In genomic region chr2:175176624-175177023, GRCh38 we compare ENCODE assay signal across 24 cellular contexts.
"Had no signal": no experiment of that assay in that cellular context is flagged by ENCODE, and none has a peak within 500 bp of the region (broad histone marks: within the 10 kb centered on the region; RNA-seq: fewer than 3 reads in every experiment).

No MANE protein-coding gene starts in this region.

- H3K27ac Mint-ChIP-seq: activated CD4-positive, alpha-beta T cell treated with anti-CD3 and anti-CD28 coated beads for 36 hours; activated naive CD8-positive, alpha-beta T cell treated with anti-CD3 and anti-CD28 coated beads, Interleukin-2, amount 10 ng/mL, durations not matched to agents 7 days and 5 days; T-cell had no signal

- H3K9me3 Mint-ChIP-seq: activated naive CD8-positive, alpha-beta T cell treated with anti-CD3 and anti-CD28 coated beads, Interleukin-2, amount 10 ng/mL, durations not matched to agents 7 days and 5 days had no signal

- H3K27me3 Mint-ChIP-seq: activated CD4-positive, alpha-beta T cell treated with anti-CD3 and anti-CD28 coated beads for 36 hours; activated naive CD8-positive, alpha-beta T cell treated with anti-CD3 and anti-CD28 coated beads, Interleukin-2, amount 10 ng/mL, durations not matched to agents 7 days and 5 days; effector memory CD8-positive, alpha-beta T cell; T-cell had no signal

- H3K4me3 Mint-ChIP-seq: activated CD4-positive, alpha-beta T cell treated with anti-CD3 and anti-CD28 coated beads for 36 hours; activated naive CD8-positive, alpha-beta T cell treated with anti-CD3 and anti-CD28 coated beads, Interleukin-2, amount 10 ng/mL, durations not matched to agents 7 days and 5 days; effector memory CD8-positive, alpha-beta T cell; T-cell; T-helper 2 cell treated with Interferon-gamma antibody and Interleukin-4, amounts not matched to agents 5 μg/mL and 100 μg/mL, for 36 hours had no signal

- H3K4me3 ChIP-seq: mucosa of descending colon, ovary, prostate gland, tibial nerve had no signal

- H3K9me3 ChIP-seq: mucosa of descending colon, ovary, prostate gland, tibial nerve had no signal

- FAIRE-seq: astrocyte, keratinocyte had no signal

- H3K4me1 ChIP-seq: prostate gland had no signal

- H3K36me3 ChIP-seq: ovary, prostate gland had no signal

- DNase-seq: activated CD4-positive, alpha-beta T cell treated with anti-CD3 and anti-CD28 coated beads for 36 hours; activated CD4-positive, CD25-positive, alpha-beta regulatory T cell; activated naive CD8-positive, alpha-beta T cell treated with anti-CD3 and anti-CD28 coated beads, Interleukin-2, amount 10 ng/mL, durations not matched to agents 7 days and 5 days; activated T-cell treated with anti-CD3 and anti-CD28 coated beads for 4 hours; amniotic stem cell; brain microvascular endothelial cell; caudate nucleus; cortex of kidney; effector memory CD8-positive, alpha-beta T cell; erythroblast; head of caudate nucleus; hippocampal formation; left cardiac atrium; left ventricle myocardium superior; mucosa of descending colon; ovary; retina; stimulated activated naive CD4-positive, alpha-beta T cell; T-cell had no signal

- H3K27ac ChIP-seq: ovary, prostate gland, tibial nerve had no signal

- H3K27me3 ChIP-seq: brain microvascular endothelial cell, ovary, tibial nerve had no signal

- ATAC-seq: effector memory CD8-positive, alpha-beta T cell; left cardiac atrium; left ventricle myocardium superior; mucosa of descending colon; T-cell had no signal
